ENCODE assay signal across 1 cellular context in the genomic region with DNA sequence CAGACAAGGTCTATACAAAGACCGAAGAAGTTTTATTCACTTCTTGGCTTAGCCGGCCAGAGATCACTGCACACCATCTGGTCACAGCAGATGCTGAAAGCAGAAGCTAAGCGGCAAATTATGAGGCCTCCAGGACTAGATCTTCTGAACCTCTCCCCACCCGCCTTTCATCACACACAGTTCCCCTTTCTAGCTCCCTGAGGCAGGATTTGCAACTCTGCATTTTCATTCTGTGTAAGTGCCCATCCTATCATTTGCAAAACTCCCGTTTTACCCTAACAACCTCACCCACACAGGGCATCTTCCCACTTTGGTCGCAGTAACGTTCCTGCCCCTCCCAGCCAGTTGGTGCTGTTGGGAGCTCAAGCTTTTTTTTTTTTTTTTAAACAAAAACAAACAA.
A peak's percentile ranks its signal among the peaks of the same experiment; 100 is the strongest.
TF ChIP-seq lines count a peak whose summit lies in the region.

No MANE protein-coding gene starts in this region.

TF ChIP-seq in K562, 482 proteins besides CTCF, POLR2A, EP300 and RAD21 (continued from another document and continues in another):
- TF ChIP-seq, protein P1, sequence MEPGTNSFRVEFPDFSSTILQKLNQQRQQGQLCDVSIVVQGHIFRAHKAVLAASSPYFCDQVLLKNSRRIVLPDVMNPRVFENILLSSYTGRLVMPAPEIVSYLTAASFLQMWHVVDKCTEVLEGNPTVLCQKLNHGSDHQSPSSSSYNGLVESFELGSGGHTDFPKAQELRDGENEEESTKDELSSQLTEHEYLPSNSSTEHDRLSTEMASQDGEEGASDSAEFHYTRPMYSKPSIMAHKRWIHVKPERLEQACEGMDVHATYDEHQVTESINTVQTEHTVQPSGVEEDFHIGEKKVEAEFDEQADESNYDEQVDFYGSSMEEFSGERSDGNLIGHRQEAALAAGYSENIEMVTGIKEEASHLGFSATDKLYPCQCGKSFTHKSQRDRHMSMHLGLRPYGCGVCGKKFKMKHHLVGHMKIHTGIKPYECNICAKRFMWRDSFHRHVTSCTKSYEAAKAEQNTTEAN (CRISPR knock-in tag; IDR thresholded peaks at IDR 0.05) = no peak
- TF ChIP-seq NCOA4 (IDR thresholded peaks at IDR 0.05; ENCODE audit: partially characterized antibody) (no peak), ZNF707 (CRISPR knock-in tag; conservative IDR thresholded peaks at IDR 0.05) (no peak), ESRRA (IDR thresholded peaks at IDR 0.05; ENCODE audit: borderline replicate concordance, low read depth) (no peak), CCNT2 (IDR thresholded peaks at IDR 0.05; ENCODE audit: borderline replicate concordance, extremely low read depth, insufficient read length, low read depth, low read length) (no peak), IFI16 (CRISPR knock-in tag; IDR thresholded peaks at IDR 0.05) (no peak), ZFP1 (CRISPR knock-in tag; IDR thresholded peaks at IDR 0.05) (no peak), TRIM24 (IDR thresholded peaks at IDR 0.05) (peak; percentile 50 to 62; a peak in 3 of 4 replicates), ZNF79 (CRISPR knock-in tag; IDR thresholded peaks at IDR 0.05; ENCODE audit: low read depth) (no peak), MEF2D (tag; conservative IDR thresholded peaks at IDR 0.05; ENCODE audit: low read depth) (no peak), L3MBTL2 (IDR thresholded peaks at IDR 0.05) (peak; percentile 38; the same call in 1 of the 2 replicates), CHD2 (IDR thresholded peaks at IDR 0.05; ENCODE audit: low read depth, low read length) (no peak), MCM3 (IDR thresholded peaks at IDR 0.05) (no peak), EWSR1 (IDR thresholded peaks at IDR 0.05; ENCODE audit: borderline replicate concordance, low read depth, partially characterized antibody) (no peak), HDGF (IDR thresholded peaks at IDR 0.05) (no peak), RBM17 (IDR thresholded peaks at IDR 0.05; ENCODE audit: borderline replicate concordance, low read depth, low read length) (no peak), SIN3A (IDR thresholded peaks at IDR 0.05; ENCODE audit: borderline replicate concordance in 2 of 2, control insufficient read depth in 1 of 2, low read depth in 2 of 2, low read length in 2 of 2) (no peak), ZNF165 (CRISPR knock-in tag; IDR thresholded peaks at IDR 0.05; ENCODE audit: borderline replicate concordance) (no peak), ATF7 (IDR thresholded peaks at IDR 0.05) (no peak), PHB (CRISPR knock-in tag; IDR thresholded peaks at IDR 0.05) (no peak), BRCA1 (IDR thresholded peaks at IDR 0.05) (no peak), BRCA1 (CRISPR knock-in tag; IDR thresholded peaks at IDR 0.05) (no peak), ZNF143 (CRISPR knock-in tag; IDR thresholded peaks at IDR 0.05) (no peak), TEAD4 (IDR thresholded peaks at IDR 0.05; ENCODE audit: low read length) (peak; percentile 77), TEAD4 (CRISPR knock-in tag; IDR thresholded peaks at IDR 0.05; ENCODE audit: borderline replicate concordance) (no peak), ZBTB8A (IDR thresholded peaks at IDR 0.05; ENCODE audit: partially characterized antibody) (no peak), THRAP3 (IDR thresholded peaks at IDR 0.05; ENCODE audit: borderline replicate concordance) (no peak), BDP1 (IDR thresholded peaks at IDR 0.05; ENCODE audit: insufficient read depth, insufficient read length) (no peak), ZNF551 (CRISPR knock-in tag; IDR thresholded peaks at IDR 0.05) (no peak), ZNF232 (CRISPR knock-in tag; IDR thresholded peaks at IDR 0.05) (no peak), COPS2 (conservative IDR thresholded peaks at IDR 0.05) (no peak), RBBP5 (IDR thresholded peaks at IDR 0.05; ENCODE audit: borderline replicate concordance, insufficient read depth, low read length, poor library complexity, severe bottlenecking) (no peak), TARDBP (IDR thresholded peaks at IDR 0.05) (0 out of 2 replicates have a peak, but pooled peaks have one; percentile 55), YY1 (IDR thresholded peaks at IDR 0.05; ENCODE audit: borderline replicate concordance in 1 of 3, control insufficient read depth in 1 of 3, extremely low read depth in 1 of 3, insufficient read depth in 3 of 3, insufficient read length in 1 of 3, insufficient replicate concordance in 2 of 3, low read depth in 1 of 3, low read length in 2 of 3) (peak in 1 of 3 experiments; percentile 21), ZNF134 (CRISPR knock-in tag; conservative IDR thresholded peaks at IDR 0.05) (no peak), TFAM (CRISPR knock-in tag; conservative IDR thresholded peaks at IDR 0.05) (no peak), MTF1 (CRISPR knock-in tag; IDR thresholded peaks at IDR 0.05; ENCODE audit: borderline replicate concordance) (no peak), SP2 (IDR thresholded peaks at IDR 0.05; ENCODE audit: extremely low read depth, low read depth, low read length, poor library complexity, severe bottlenecking) (no peak), CBFA2T2 (conservative IDR thresholded peaks at IDR 0.05) (no peak; the same call in 1 of the 2 replicates), ZNF224 (CRISPR knock-in tag; IDR thresholded peaks at IDR 0.05) (no peak), NCOA1 (IDR thresholded peaks at IDR 0.05; ENCODE audit: low read depth) (0 out of 2 replicates have a peak, but pooled peaks have one; percentile 52), GATA2 (CRISPR knock-in tag; IDR thresholded peaks at IDR 0.05) (peak; percentile 60), ZBTB1 (CRISPR knock-in tag; IDR thresholded peaks at IDR 0.05; ENCODE audit: borderline replicate concordance, low read depth) (no peak)
- TF ChIP-seq, protein P2, sequence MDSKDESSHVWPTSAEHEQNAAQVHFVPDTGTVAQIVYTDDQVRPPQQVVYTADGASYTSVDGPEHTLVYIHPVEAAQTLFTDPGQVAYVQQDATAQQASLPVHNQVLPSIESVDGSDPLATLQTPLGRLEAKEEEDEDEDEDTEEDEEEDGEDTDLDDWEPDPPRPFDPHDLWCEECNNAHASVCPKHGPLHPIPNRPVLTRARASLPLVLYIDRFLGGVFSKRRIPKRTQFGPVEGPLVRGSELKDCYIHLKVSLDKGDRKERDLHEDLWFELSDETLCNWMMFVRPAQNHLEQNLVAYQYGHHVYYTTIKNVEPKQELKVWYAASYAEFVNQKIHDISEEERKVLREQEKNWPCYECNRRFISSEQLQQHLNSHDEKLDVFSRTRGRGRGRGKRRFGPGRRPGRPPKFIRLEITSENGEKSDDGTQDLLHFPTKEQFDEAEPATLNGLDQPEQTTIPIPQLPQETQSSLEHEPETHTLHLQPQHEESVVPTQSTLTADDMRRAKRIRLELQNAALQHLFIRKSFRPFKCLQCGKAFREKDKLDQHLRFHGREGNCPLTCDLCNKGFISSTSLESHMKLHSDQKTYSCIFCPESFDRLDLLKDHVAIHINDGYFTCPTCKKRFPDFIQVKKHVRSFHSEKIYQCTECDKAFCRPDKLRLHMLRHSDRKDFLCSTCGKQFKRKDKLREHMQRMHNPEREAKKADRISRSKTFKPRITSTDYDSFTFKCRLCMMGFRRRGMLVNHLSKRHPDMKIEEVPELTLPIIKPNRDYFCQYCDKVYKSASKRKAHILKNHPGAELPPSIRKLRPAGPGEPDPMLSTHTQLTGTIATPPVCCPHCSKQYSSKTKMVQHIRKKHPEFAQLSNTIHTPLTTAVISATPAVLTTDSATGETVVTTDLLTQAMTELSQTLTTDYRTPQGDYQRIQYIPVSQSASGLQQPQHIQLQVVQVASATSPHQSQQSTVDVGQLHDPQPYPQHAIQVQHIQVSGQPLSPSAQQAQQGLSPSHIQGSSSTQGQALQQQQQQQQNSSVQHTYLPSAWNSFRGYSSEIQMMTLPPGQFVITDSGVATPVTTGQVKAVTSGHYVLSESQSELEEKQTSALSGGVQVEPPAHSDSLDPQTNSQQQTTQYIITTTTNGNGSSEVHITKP (IDR thresholded peaks at IDR 0.05; ENCODE audit: partially characterized antibody) = peak; percentile 44
- TF ChIP-seq, protein P3, sequence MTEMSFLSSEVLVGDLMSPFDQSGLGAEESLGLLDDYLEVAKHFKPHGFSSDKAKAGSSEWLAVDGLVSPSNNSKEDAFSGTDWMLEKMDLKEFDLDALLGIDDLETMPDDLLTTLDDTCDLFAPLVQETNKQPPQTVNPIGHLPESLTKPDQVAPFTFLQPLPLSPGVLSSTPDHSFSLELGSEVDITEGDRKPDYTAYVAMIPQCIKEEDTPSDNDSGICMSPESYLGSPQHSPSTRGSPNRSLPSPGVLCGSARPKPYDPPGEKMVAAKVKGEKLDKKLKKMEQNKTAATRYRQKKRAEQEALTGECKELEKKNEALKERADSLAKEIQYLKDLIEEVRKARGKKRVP (CRISPR knock-in tag; IDR thresholded peaks at IDR 0.05) = no peak
- TF ChIP-seq, protein P4, sequence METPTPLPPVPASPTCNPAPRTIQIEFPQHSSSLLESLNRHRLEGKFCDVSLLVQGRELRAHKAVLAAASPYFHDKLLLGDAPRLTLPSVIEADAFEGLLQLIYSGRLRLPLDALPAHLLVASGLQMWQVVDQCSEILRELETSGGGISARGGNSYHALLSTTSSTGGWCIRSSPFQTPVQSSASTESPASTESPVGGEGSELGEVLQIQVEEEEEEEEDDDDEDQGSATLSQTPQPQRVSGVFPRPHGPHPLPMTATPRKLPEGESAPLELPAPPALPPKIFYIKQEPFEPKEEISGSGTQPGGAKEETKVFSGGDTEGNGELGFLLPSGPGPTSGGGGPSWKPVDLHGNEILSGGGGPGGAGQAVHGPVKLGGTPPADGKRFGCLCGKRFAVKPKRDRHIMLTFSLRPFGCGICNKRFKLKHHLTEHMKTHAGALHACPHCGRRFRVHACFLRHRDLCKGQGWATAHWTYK (CRISPR knock-in tag; IDR thresholded peaks at IDR 0.05) = no peak
- TF ChIP-seq, protein P5, sequence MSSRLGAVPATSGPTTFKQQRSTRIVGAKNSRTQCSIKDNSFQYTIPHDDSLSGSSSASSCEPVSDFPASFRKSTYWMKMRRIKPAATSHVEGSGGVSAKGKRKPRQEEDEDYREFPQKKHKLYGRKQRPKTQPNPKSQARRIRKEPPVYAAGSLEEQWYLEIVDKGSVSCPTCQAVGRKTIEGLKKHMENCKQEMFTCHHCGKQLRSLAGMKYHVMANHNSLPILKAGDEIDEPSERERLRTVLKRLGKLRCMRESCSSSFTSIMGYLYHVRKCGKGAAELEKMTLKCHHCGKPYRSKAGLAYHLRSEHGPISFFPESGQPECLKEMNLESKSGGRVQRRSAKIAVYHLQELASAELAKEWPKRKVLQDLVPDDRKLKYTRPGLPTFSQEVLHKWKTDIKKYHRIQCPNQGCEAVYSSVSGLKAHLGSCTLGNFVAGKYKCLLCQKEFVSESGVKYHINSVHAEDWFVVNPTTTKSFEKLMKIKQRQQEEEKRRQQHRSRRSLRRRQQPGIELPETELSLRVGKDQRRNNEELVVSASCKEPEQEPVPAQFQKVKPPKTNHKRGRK (tag; IDR thresholded peaks at IDR 0.05) = no peak
- TF ChIP-seq, protein P6, sequence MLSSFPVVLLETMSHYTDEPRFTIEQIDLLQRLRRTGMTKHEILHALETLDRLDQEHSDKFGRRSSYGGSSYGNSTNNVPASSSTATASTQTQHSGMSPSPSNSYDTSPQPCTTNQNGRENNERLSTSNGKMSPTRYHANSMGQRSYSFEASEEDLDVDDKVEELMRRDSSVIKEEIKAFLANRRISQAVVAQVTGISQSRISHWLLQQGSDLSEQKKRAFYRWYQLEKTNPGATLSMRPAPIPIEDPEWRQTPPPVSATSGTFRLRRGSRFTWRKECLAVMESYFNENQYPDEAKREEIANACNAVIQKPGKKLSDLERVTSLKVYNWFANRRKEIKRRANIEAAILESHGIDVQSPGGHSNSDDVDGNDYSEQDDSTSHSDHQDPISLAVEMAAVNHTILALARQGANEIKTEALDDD (IDR thresholded peaks at IDR 0.05) = peak; percentile 71
- TF ChIP-seq, protein P7, sequence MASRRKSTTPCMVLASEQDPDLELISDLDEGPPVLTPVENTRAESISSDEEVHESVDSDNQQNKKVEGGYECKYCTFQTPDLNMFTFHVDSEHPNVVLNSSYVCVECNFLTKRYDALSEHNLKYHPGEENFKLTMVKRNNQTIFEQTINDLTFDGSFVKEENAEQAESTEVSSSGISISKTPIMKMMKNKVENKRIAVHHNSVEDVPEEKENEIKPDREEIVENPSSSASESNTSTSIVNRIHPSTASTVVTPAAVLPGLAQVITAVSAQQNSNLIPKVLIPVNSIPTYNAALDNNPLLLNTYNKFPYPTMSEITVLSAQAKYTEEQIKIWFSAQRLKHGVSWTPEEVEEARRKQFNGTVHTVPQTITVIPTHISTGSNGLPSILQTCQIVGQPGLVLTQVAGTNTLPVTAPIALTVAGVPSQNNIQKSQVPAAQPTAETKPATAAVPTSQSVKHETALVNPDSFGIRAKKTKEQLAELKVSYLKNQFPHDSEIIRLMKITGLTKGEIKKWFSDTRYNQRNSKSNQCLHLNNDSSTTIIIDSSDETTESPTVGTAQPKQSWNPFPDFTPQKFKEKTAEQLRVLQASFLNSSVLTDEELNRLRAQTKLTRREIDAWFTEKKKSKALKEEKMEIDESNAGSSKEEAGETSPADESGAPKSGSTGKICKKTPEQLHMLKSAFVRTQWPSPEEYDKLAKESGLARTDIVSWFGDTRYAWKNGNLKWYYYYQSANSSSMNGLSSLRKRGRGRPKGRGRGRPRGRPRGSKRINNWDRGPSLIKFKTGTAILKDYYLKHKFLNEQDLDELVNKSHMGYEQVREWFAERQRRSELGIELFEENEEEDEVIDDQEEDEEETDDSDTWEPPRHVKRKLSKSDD (conservative IDR thresholded peaks at IDR 0.05; ENCODE audit: low read length) = no peak
- TF ChIP-seq, protein P8, sequence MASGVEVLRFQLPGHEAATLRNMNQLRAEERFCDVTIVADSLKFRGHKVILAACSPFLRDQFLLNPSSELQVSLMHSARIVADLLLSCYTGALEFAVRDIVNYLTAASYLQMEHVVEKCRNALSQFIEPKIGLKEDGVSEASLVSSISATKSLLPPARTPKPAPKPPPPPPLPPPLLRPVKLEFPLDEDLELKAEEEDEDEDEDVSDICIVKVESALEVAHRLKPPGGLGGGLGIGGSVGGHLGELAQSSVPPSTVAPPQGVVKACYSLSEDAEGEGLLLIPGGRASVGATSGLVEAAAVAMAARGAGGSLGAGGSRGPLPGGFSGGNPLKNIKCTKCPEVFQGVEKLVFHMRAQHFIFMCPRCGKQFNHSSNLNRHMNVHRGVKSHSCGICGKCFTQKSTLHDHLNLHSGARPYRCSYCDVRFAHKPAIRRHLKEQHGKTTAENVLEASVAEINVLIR (CRISPR knock-in tag; IDR thresholded peaks at IDR 0.05) = no peak
- TF ChIP-seq, protein P9, sequence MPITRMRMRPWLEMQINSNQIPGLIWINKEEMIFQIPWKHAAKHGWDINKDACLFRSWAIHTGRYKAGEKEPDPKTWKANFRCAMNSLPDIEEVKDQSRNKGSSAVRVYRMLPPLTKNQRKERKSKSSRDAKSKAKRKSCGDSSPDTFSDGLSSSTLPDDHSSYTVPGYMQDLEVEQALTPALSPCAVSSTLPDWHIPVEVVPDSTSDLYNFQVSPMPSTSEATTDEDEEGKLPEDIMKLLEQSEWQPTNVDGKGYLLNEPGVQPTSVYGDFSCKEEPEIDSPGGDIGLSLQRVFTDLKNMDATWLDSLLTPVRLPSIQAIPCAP (CRISPR knock-in tag; IDR thresholded peaks at IDR 0.05; ENCODE audit: borderline replicate concordance) = no peak
- TF ChIP-seq, protein P10, sequence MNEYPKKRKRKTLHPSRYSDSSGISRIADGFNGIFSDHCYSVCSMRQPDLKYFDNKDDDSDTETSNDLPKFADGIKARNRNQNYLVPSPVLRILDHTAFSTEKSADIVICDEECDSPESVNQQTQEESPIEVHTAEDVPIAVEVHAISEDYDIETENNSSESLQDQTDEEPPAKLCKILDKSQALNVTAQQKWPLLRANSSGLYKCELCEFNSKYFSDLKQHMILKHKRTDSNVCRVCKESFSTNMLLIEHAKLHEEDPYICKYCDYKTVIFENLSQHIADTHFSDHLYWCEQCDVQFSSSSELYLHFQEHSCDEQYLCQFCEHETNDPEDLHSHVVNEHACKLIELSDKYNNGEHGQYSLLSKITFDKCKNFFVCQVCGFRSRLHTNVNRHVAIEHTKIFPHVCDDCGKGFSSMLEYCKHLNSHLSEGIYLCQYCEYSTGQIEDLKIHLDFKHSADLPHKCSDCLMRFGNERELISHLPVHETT (CRISPR knock-in tag; conservative IDR thresholded peaks at IDR 0.05 in 1 of 2, IDR thresholded peaks at IDR 0.05 in 1 of 2) = 0 out of 4 replicates have a peak, but pooled peaks of 1 of the 2 experiments have one; percentile 32
